In the genomic region with DNA sequence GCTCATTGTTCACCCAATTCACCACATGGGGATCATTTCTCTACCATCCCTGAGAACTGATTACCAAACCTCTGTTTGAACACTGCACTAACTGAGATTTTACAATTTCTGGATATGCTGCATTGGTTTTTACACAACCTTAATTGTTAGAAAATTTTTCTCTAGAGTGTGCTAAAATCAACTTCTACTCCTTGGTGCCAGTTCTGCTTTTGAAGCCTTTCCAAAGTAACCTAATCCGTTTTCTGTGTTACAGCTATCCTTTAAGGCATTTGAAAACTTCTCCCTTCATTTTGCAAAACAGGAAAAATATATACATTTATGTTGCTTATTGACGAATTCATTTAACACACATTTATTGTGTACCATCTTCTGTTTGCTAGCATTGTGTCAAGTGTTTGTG, we compare ENCODE assay signal across 16 cellular contexts. TPM values are rescaled to one million over a fixed set of nuclear protein-coding genes. Genes with fewer than 3 reads are reported as not detected.
DNase-seq lines count a peak whose midpoint lies in the region; ATAC-seq and TF ChIP-seq lines count a peak whose summit lies in the region.
"Had no signal": no experiment of that assay in that cellular context is flagged by ENCODE, and none has a peak within 500 bp of the region (broad histone marks: within the 10 kb centered on the region; RNA-seq: fewer than 3 reads in every experiment).

No MANE protein-coding gene starts in this region.

- H3K9me3 ChIP-seq in mucosa of rectum (ENCODE audit: control insufficient read depth in 2 of 2, low read length in 2 of 2) (no peaks in the 10 kb centered on the region), upper lobe of left lung (no peaks in the 10 kb centered on the region)

- in situ Hi-C loops in ACHN (cut with HindIII; ENCODE audit: low pct_ligation_motif_present, low pct_unique_long_range_greater_than_20kb, low sequenced_read_pairs) = no loop called here

- H3K36me3 Mint-ChIP-seq in activated T-cell treated with anti-CD3 and anti-CD28 coated beads, Interleukin-2, amount 50 U/mL, for 72 hours (ENCODE audit: insufficient read depth in 2 of 2) = peaks cover 20 to 34% of the 10 kb centered on the region in 2 donors
- peaks cover 95% of the 10 kb centered on the region for H3K36me3 Mint-ChIP-seq in activated T-helper 17 cell treated with anti-CD3 and anti-CD28 coated beads, Interleukin-2, amount 50 U/mL, for 72 hours (ENCODE audit: low read depth)
- H3K36me3 Mint-ChIP-seq in glutamatergic neuron (ENCODE audit: unreplicated experiment) = no peaks in the 10 kb centered on the region

- H3K4me1 ChIP-seq in mucosa of rectum (ENCODE audit: control insufficient read depth in 2 of 2, insufficient read depth in 2 of 2, low read length in 2 of 2) = peaks cover 0 to 2% of the 10 kb centered on the region in 2 donors
- peaks cover 7 to 53% (median 29%) of the 10 kb centered on the region in 4 donors for H3K4me1 ChIP-seq in upper lobe of left lung

- H3K27me3 ChIP-seq in mucosa of rectum (ENCODE audit: control insufficient read depth in 2 of 2, insufficient read depth in 2 of 2, low read length in 2 of 2) (no peaks in the 10 kb centered on the region), upper lobe of left lung (no peaks in the 10 kb centered on the region)

- H3K4me3 Mint-ChIP-seq in activated T-cell treated with anti-CD3 and anti-CD28 coated beads, Interleukin-2, amount 50 U/mL, for 72 hours = peak overlapping the region; percentile 33 to 93
- peak overlapping the region; percentile 86 for H3K4me3 Mint-ChIP-seq in activated T-helper 17 cell treated with anti-CD3 and anti-CD28 coated beads, Interleukin-2, amount 50 U/mL, for 72 hours
- H3K4me3 Mint-ChIP-seq in glutamatergic neuron (ENCODE audit: unreplicated experiment) = no peak overlapping the region

- H3K27ac ChIP-seq in mucosa of rectum (ENCODE audit: low read depth in 2 of 2, low read length in 2 of 2) (peak overlapping the region; percentile 66 to 72), upper lobe of left lung (peak overlapping the region; percentile 37 to 93 (median 85))

- H3K4me3 ChIP-seq in mucosa of rectum (ENCODE audit: low read length in 2 of 2) = no peak overlapping the region
- H3K4me3 ChIP-seq in upper lobe of left lung = no peak overlapping the region
- H3K4me3 ChIP-seq: K562 had no signal

- peaks cover 95% of the 10 kb centered on the region for H3K4me1 Mint-ChIP-seq in activated T-cell treated with anti-CD3 and anti-CD28 coated beads, Interleukin-2, amount 50 U/mL, for 72 hours (ENCODE audit: low read depth)
- peaks cover 63% of the 10 kb centered on the region for H3K4me1 Mint-ChIP-seq in activated T-helper 17 cell treated with anti-CD3 and anti-CD28 coated beads, Interleukin-2, amount 50 U/mL, for 72 hours
- H3K4me1 Mint-ChIP-seq in glutamatergic neuron (ENCODE audit: low read depth, unreplicated experiment) = peaks cover 4% of the 10 kb centered on the region

- TF ChIP-seq CTCF in upper lobe of left lung (IDR thresholded peaks at IDR 0.05) = no peak
- no peak for TF ChIP-seq CTCF in glutamatergic neuron (IDR thresholded peaks at IDR 0.05; ENCODE audit: partially characterized antibody, unreplicated experiment)

- 73 to 75% methylated on average over 2 of the region's 2 CpGs for WGBS in upper lobe of left lung, 2 donors

- H3K27ac Mint-ChIP-seq in activated T-cell treated with anti-CD3 and anti-CD28 coated beads, Interleukin-2, amount 50 U/mL, for 72 hours = peak overlapping the region; percentile 100
- peak overlapping the region; percentile 99 for H3K27ac Mint-ChIP-seq in activated T-helper 17 cell treated with anti-CD3 and anti-CD28 coated beads, Interleukin-2, amount 50 U/mL, for 72 hours
- H3K27ac Mint-ChIP-seq in glutamatergic neuron (ENCODE audit: unreplicated experiment) = no peak overlapping the region

- H3K9ac ChIP-seq in mucosa of rectum (ENCODE audit: low read depth in 1 of 2, low read length in 2 of 2) = no peak overlapping the region

- H3K36me3 ChIP-seq in mucosa of rectum (ENCODE audit: control insufficient read depth in 2 of 2, insufficient read depth in 2 of 2, low read length in 2 of 2) = no peaks in the 10 kb centered on the region
- no peaks in the 10 kb centered on the region for H3K36me3 ChIP-seq in upper lobe of left lung

- no peak for TF ChIP-seq POLR2A in upper lobe of left lung (IDR thresholded peaks at IDR 0.05)

- no peaks in the 10 kb centered on the region for H3K27me3 Mint-ChIP-seq in activated T-cell treated with anti-CD3 and anti-CD28 coated beads, Interleukin-2, amount 50 U/mL, for 72 hours (ENCODE audit: low read depth)
- H3K27me3 Mint-ChIP-seq in activated T-helper 17 cell treated with anti-CD3 and anti-CD28 coated beads, Interleukin-2, amount 50 U/mL, for 72 hours = no peaks in the 10 kb centered on the region
- H3K27me3 Mint-ChIP-seq in glutamatergic neuron (ENCODE audit: unreplicated experiment) = no peaks in the 10 kb centered on the region

- ATAC-seq in activated T-cell treated with anti-CD3 and anti-CD28 coated beads, Interleukin-2, amount 50 U/mL, for 72 hours (replicated peaks in 1 of 2) = no peak
- ATAC-seq in activated T-helper 17 cell treated with anti-CD3 and anti-CD28 coated beads, Interleukin-2, amount 50 U/mL, for 72 hours (replicated peaks) = no peak
- no peak for ATAC-seq in upper lobe of left lung (ENCODE audit: low FRiP score in 2 of 2)
- no peak for ATAC-seq in GM19328 (IDR thresholded peaks at IDR 0.05; ENCODE audit: unreplicated experiment)
- ATAC-seq: K562 had no signal

- DNase-seq in activated T-cell treated with anti-CD3 and anti-CD28 coated beads, Interleukin-2, amount 50 U/mL, for 72 hours = no peak
- DNase-seq in activated T-cell treated with anti-CD3 and anti-CD28 coated beads for 4 hours (no peak), upper lobe of left lung (no peak), ACHN (no peak), glutamatergic neuron (no peak)
- DNase-seq: DND-41; effector CD4-positive, alpha-beta T cell; foreskin melanocyte; islet precursor cell; NCI-H1436 treated with DMSO at 0.1 percent for 48 hours; NCI-H524; trophoblast cell had no signal

- H3K9me3 Mint-ChIP-seq in activated T-cell treated with anti-CD3 and anti-CD28 coated beads, Interleukin-2, amount 50 U/mL, for 72 hours = peaks cover 0 to 2% of the 10 kb centered on the region in 2 donors
- no peaks in the 10 kb centered on the region for H3K9me3 Mint-ChIP-seq in activated T-helper 17 cell treated with anti-CD3 and anti-CD28 coated beads, Interleukin-2, amount 50 U/mL, for 72 hours
- H3K9me3 Mint-ChIP-seq in glutamatergic neuron (ENCODE audit: unreplicated experiment) = no peaks in the 10 kb centered on the region

- TF ChIP-seq EP300 in upper lobe of left lung (IDR thresholded peaks at IDR 0.05) = no peak

RNA-seq across cellular contexts. Expression of a gene that starts 23.7 kb away (rescaled TPM):
- 100 to 1,000 TPM; 487 to 586 TPM for total RNA-seq in activated T-cell treated with anti-CD3 and anti-CD28 coated beads, Interleukin-2, amount 50 U/mL, for 72 hours
- total RNA-seq in activated T-helper 17 cell treated with anti-CD3 and anti-CD28 coated beads, Interleukin-2, amount 50 U/mL, for 72 hours = 100 to 1,000 TPM; 219 to 280 TPM
- total RNA-seq in upper lobe of left lung (10 to 100 TPM; 68.7 to 95.3 (median 72.2) TPM), glutamatergic neuron (ENCODE audit: unreplicated experiment) (25.2 TPM)

RNA-seq across cellular contexts. Expression of a gene that starts 53.0 kb away (rescaled TPM):
- 1 to 10 TPM; 7.4 to 7.9 TPM for total RNA-seq in activated T-cell treated with anti-CD3 and anti-CD28 coated beads, Interleukin-2, amount 50 U/mL, for 72 hours
- total RNA-seq in activated T-helper 17 cell treated with anti-CD3 and anti-CD28 coated beads, Interleukin-2, amount 50 U/mL, for 72 hours = 1 to 10 TPM; 2.8 to 3.3 TPM
- 1 to 10 TPM in 3 of 6 donors, under 1 TPM in 1, not detected in 2; 0.76 to 1.7 (median 1.4) TPM for total RNA-seq in upper lobe of left lung
- total RNA-seq in glutamatergic neuron (ENCODE audit: unreplicated experiment) = 10.7 TPM
